In genomic region chr7:34659676-34660075, GRCh38 we compare ENCODE assay signal across 38 cellular contexts. TPM values are rescaled to one million over a fixed set of nuclear protein-coding genes. Genes with fewer than 3 reads are reported as not detected.
"Had no signal": no experiment of that assay in that cellular context is flagged by ENCODE, and none has a peak within 500 bp of the region (broad histone marks: within the 10 kb centered on the region; RNA-seq: fewer than 3 reads in every experiment).

No MANE protein-coding gene starts in this region.

- H3K27ac ChIP-seq: adrenal gland, body of pancreas, esophagus muscularis mucosa, foreskin keratinocyte, gastrocnemius medialis, WERI-Rb-1 had no signal

- H3K27me3 ChIP-seq: adrenal gland, body of pancreas, esophagus muscularis mucosa, foreskin keratinocyte, gastrocnemius medialis had no signal

- H3K4me3 ChIP-seq: adrenal gland, body of pancreas, esophagus muscularis mucosa, gastrocnemius medialis had no signal

- DNase-seq: activated CD4-positive, alpha-beta memory T cell treated with anti-CD3 and anti-CD28 coated beads for 36 hours; activated CD4-positive, alpha-beta T cell treated with anti-CD3 and anti-CD28 coated beads for 36 hours; activated CD4-positive, CD25-positive, alpha-beta regulatory T cell; activated CD4-positive, CD25-positive, alpha-beta regulatory T cell treated with anti-CD3 and anti-CD28 coated beads, Interleukin-2, amount 50 U/mL, for 72 hours; activated CD8-positive, alpha-beta memory T cell treated with anti-CD3 and anti-CD28 coated beads, Interleukin-2, amount 10 ng/mL, durations not matched to agents 7 days and 5 days; activated CD8-positive, alpha-beta memory T cell treated with anti-CD3 and anti-CD28 coated beads, Interleukin-2, amount 50 U/mL, for 4 hours; activated CD8-positive, alpha-beta T cell treated with anti-CD3 and anti-CD28 coated beads, Interleukin-2, amount 10 ng/mL, durations not matched to agents 7 days and 5 days; activated effector memory CD4-positive, alpha-beta T cell treated with anti-CD3 and anti-CD28 coated beads, Interleukin-2, amount 50 U/mL, for 16 hours; activated naive CD4-positive, alpha-beta T cell treated with anti-CD3 and anti-CD28 coated beads for 36 hours; activated naive CD8-positive, alpha-beta T cell treated with anti-CD3 and anti-CD28 coated beads for 36 hours; activated naive CD8-positive, alpha-beta T cell treated with anti-CD3 and anti-CD28 coated beads, Interleukin-2, amount 50 U/mL, for 24 hours; activated T-cell treated with anti-CD3 and anti-CD28 coated beads, Interleukin-2, amount 50 U/mL, for 1 hour; activated T-cell treated with anti-CD3 and anti-CD28 coated beads, Interleukin-2, amount 50 U/mL, for 48 hours; adrenal gland; amygdala; aorta; body of pancreas; caudate nucleus; cortex of kidney; dermis blood vessel endothelial cell; effector CD4-positive, alpha-beta T cell; effector memory CD8-positive, alpha-beta T cell; erythroblast; foreskin keratinocyte; gastrocnemius medialis; glutamatergic neuron; T-helper 1 cell; T-helper 17 cell; T1000; WERI-Rb-1 had no signal

- H3K4me1 ChIP-seq: adrenal gland, body of pancreas, esophagus muscularis mucosa, foreskin keratinocyte, gastrocnemius medialis had no signal

- H3K36me3 Mint-ChIP-seq: activated CD4-positive, alpha-beta memory T cell treated with anti-CD3 and anti-CD28 coated beads for 36 hours; activated CD8-positive, alpha-beta memory T cell treated with anti-CD3 and anti-CD28 coated beads, Interleukin-2, amount 10 ng/mL, durations not matched to agents 7 days and 5 days; activated naive CD4-positive, alpha-beta T cell treated with anti-CD3 and anti-CD28 coated beads, Interleukin-2, amount 50 U/mL, for 24 hours; activated naive CD8-positive, alpha-beta T cell treated with anti-CD3 and anti-CD28 coated beads for 36 hours had no signal

- H3K4me1 Mint-ChIP-seq: activated CD4-positive, alpha-beta T cell treated with anti-CD3 and anti-CD28 coated beads for 36 hours; activated CD4-positive, alpha-beta T cell treated with anti-CD3 and anti-CD28 coated beads, Interleukin-2, amount 10 ng/mL, durations not matched to agents 24 days and 14 days; activated CD8-positive, alpha-beta memory T cell treated with anti-CD3 and anti-CD28 coated beads, Interleukin-2, amount 10 ng/mL, durations not matched to agents 7 days and 5 days; activated naive CD4-positive, alpha-beta T cell treated with anti-CD3 and anti-CD28 coated beads, Interleukin-2, amount 50 U/mL, for 24 hours; activated naive CD8-positive, alpha-beta T cell treated with anti-CD3 and anti-CD28 coated beads for 36 hours; activated naive CD8-positive, alpha-beta T cell treated with anti-CD3 and anti-CD28 coated beads, Interleukin-2, amount 50 U/mL, for 24 hours; T-helper 17 cell had no signal

- H3K4me3 Mint-ChIP-seq: activated CD4-positive, alpha-beta memory T cell treated with anti-CD3 and anti-CD28 coated beads for 36 hours; activated CD4-positive, alpha-beta T cell treated with anti-CD3 and anti-CD28 coated beads for 36 hours; activated CD4-positive, alpha-beta T cell treated with anti-CD3 and anti-CD28 coated beads, Interleukin-2, amount 10 ng/mL, durations not matched to agents 24 days and 14 days; activated CD8-positive, alpha-beta memory T cell treated with anti-CD3 and anti-CD28 coated beads, Interleukin-2, amount 10 ng/mL, durations not matched to agents 7 days and 5 days; activated CD8-positive, alpha-beta T cell treated with anti-CD3 and anti-CD28 coated beads, Interleukin-2, amount 10 ng/mL, durations not matched to agents 7 days and 5 days; activated naive CD4-positive, alpha-beta T cell treated with anti-CD3 and anti-CD28 coated beads for 36 hours; activated naive CD4-positive, alpha-beta T cell treated with anti-CD3 and anti-CD28 coated beads, Interleukin-2, amount 50 U/mL, for 24 hours; activated naive CD8-positive, alpha-beta T cell treated with anti-CD3 and anti-CD28 coated beads for 36 hours; activated naive CD8-positive, alpha-beta T cell treated with anti-CD3 and anti-CD28 coated beads, Interleukin-2, amount 50 U/mL, for 24 hours; activated T-helper 1 cell treated with anti-CD3 and anti-CD28 coated beads, Interleukin-12 subunit alpha, Interleukin-12 subunit beta, Interleukin-2, Interleukin-4 antibody, amounts not matched to agents 30 ng/mL and 10 ng/mL and 1 ng/mL, durations not matched to agents 14 hours and 24 hours and 36 hours; effector memory CD8-positive, alpha-beta T cell; T-helper 17 cell; T-helper 2 cell treated with Interferon-gamma antibody and Interleukin-4, amounts not matched to agents 5 μg/mL and 100 μg/mL, for 36 hours had no signal

- H3K36me3 ChIP-seq: adrenal gland, esophagus muscularis mucosa, gastrocnemius medialis, WERI-Rb-1 had no signal

- H3K9me3 Mint-ChIP-seq: activated CD4-positive, alpha-beta memory T cell treated with anti-CD3 and anti-CD28 coated beads for 36 hours; activated CD4-positive, alpha-beta T cell treated with anti-CD3 and anti-CD28 coated beads, Interleukin-2, amount 10 ng/mL, durations not matched to agents 24 days and 14 days; activated naive CD8-positive, alpha-beta T cell treated with anti-CD3 and anti-CD28 coated beads for 36 hours; activated naive CD8-positive, alpha-beta T cell treated with anti-CD3 and anti-CD28 coated beads, Interleukin-2, amount 50 U/mL, for 24 hours; activated T-helper 1 cell treated with anti-CD3 and anti-CD28 coated beads, Interleukin-12 subunit alpha, Interleukin-12 subunit beta, Interleukin-2, Interleukin-4 antibody, amounts not matched to agents 30 ng/mL and 10 ng/mL and 1 ng/mL, durations not matched to agents 14 hours and 24 hours and 36 hours; activated T-helper 2 cell treated with anti-CD3 and anti-CD28 coated beads, Interferon-gamma antibody, Interleukin-2, Interleukin-4, amounts not matched to agents 10 μg/mL and 5 μg/mL and 100 μg/mL, durations not matched to agents 14 hours and 24 hours and 36 hours; effector memory CD8-positive, alpha-beta T cell; T-helper 2 cell treated with Interferon-gamma antibody and Interleukin-4, amounts not matched to agents 5 μg/mL and 100 μg/mL, for 36 hours had no signal

- ATAC-seq: activated CD4-positive, alpha-beta T cell treated with anti-CD3 and anti-CD28 coated beads for 36 hours; activated CD8-positive, alpha-beta memory T cell treated with anti-CD3 and anti-CD28 coated beads, Interleukin-2, amount 10 ng/mL, durations not matched to agents 7 days and 5 days; activated CD8-positive, alpha-beta T cell treated with anti-CD3 and anti-CD28 coated beads, Interleukin-2, amount 10 ng/mL, durations not matched to agents 7 days and 5 days; activated naive CD8-positive, alpha-beta T cell treated with anti-CD3 and anti-CD28 coated beads, Interleukin-2, amount 50 U/mL, for 24 hours; body of pancreas; effector memory CD8-positive, alpha-beta T cell; foreskin keratinocyte; gastrocnemius medialis; T-helper 17 cell had no signal

- H3K27ac Mint-ChIP-seq: activated CD4-positive, alpha-beta memory T cell treated with anti-CD3 and anti-CD28 coated beads for 36 hours; activated CD4-positive, alpha-beta T cell treated with anti-CD3 and anti-CD28 coated beads for 36 hours; activated CD4-positive, alpha-beta T cell treated with anti-CD3 and anti-CD28 coated beads, Interleukin-2, amount 10 ng/mL, durations not matched to agents 24 days and 14 days; activated CD8-positive, alpha-beta memory T cell treated with anti-CD3 and anti-CD28 coated beads, Interleukin-2, amount 10 ng/mL, durations not matched to agents 7 days and 5 days; activated CD8-positive, alpha-beta T cell treated with anti-CD3 and anti-CD28 coated beads, Interleukin-2, amount 10 ng/mL, durations not matched to agents 7 days and 5 days; activated naive CD4-positive, alpha-beta T cell treated with anti-CD3 and anti-CD28 coated beads for 36 hours; activated naive CD4-positive, alpha-beta T cell treated with anti-CD3 and anti-CD28 coated beads, Interleukin-2, amount 50 U/mL, for 24 hours; activated naive CD8-positive, alpha-beta T cell treated with anti-CD3 and anti-CD28 coated beads for 36 hours; activated naive CD8-positive, alpha-beta T cell treated with anti-CD3 and anti-CD28 coated beads, Interleukin-2, amount 50 U/mL, for 24 hours; activated T-helper 1 cell treated with anti-CD3 and anti-CD28 coated beads, Interleukin-12 subunit alpha, Interleukin-12 subunit beta, Interleukin-2, Interleukin-4 antibody, amounts not matched to agents 30 ng/mL and 10 ng/mL and 1 ng/mL, durations not matched to agents 14 hours and 24 hours and 36 hours; activated T-helper 2 cell treated with anti-CD3 and anti-CD28 coated beads, Interferon-gamma antibody, Interleukin-2, Interleukin-4, amounts not matched to agents 10 μg/mL and 5 μg/mL and 100 μg/mL, durations not matched to agents 14 hours and 24 hours and 36 hours; effector memory CD8-positive, alpha-beta T cell; T-helper 17 cell; T-helper 2 cell treated with Interferon-gamma antibody and Interleukin-4, amounts not matched to agents 5 μg/mL and 100 μg/mL, for 36 hours had no signal

- H3K27me3 Mint-ChIP-seq: activated CD4-positive, alpha-beta T cell treated with anti-CD3 and anti-CD28 coated beads for 36 hours; activated CD4-positive, alpha-beta T cell treated with anti-CD3 and anti-CD28 coated beads, Interleukin-2, amount 10 ng/mL, durations not matched to agents 24 days and 14 days; activated CD8-positive, alpha-beta memory T cell treated with anti-CD3 and anti-CD28 coated beads, Interleukin-2, amount 10 ng/mL, durations not matched to agents 7 days and 5 days; activated naive CD4-positive, alpha-beta T cell treated with anti-CD3 and anti-CD28 coated beads, Interleukin-2, amount 50 U/mL, for 24 hours; activated naive CD8-positive, alpha-beta T cell treated with anti-CD3 and anti-CD28 coated beads for 36 hours; activated naive CD8-positive, alpha-beta T cell treated with anti-CD3 and anti-CD28 coated beads, Interleukin-2, amount 50 U/mL, for 24 hours had no signal

- H3K9me3 ChIP-seq: adrenal gland, body of pancreas, esophagus muscularis mucosa, gastrocnemius medialis had no signal

RNA-seq across cellular contexts. Expression of gene NPSR1, which starts 1.7 kb away (rescaled TPM):
- total RNA-seq: activated CD4-positive, alpha-beta memory T cell treated with anti-CD3 and anti-CD28 coated beads for 36 hours; activated CD4-positive, alpha-beta T cell treated with anti-CD3 and anti-CD28 coated beads for 36 hours; activated CD4-positive, alpha-beta T cell treated with anti-CD3 and anti-CD28 coated beads, Interleukin-2, amount 10 ng/mL, durations not matched to agents 24 days and 14 days; activated CD8-positive, alpha-beta memory T cell treated with anti-CD3 and anti-CD28 coated beads for 36 hours; activated CD8-positive, alpha-beta memory T cell treated with anti-CD3 and anti-CD28 coated beads, Interleukin-2, amount 10 ng/mL, durations not matched to agents 7 days and 5 days; activated CD8-positive, alpha-beta T cell treated with anti-CD3 and anti-CD28 coated beads, Interleukin-2, amount 10 ng/mL, durations not matched to agents 7 days and 5 days; activated naive CD4-positive, alpha-beta T cell treated with anti-CD3 and anti-CD28 coated beads for 36 hours; activated naive CD8-positive, alpha-beta T cell treated with anti-CD3 and anti-CD28 coated beads for 36 hours; activated T-helper 1 cell treated with anti-CD3 and anti-CD28 coated beads, Interleukin-12 subunit alpha, Interleukin-12 subunit beta, Interleukin-2, Interleukin-4 antibody, amounts not matched to agents 30 ng/mL and 10 ng/mL and 1 ng/mL, durations not matched to agents 14 hours and 24 hours and 36 hours; activated T-helper 2 cell treated with anti-CD3 and anti-CD28 coated beads, Interferon-gamma antibody, Interleukin-2, Interleukin-4, amounts not matched to agents 10 μg/mL and 5 μg/mL and 100 μg/mL, durations not matched to agents 14 hours and 24 hours and 36 hours; adrenal gland; aorta; body of pancreas; chondrocyte; dermis blood vessel endothelial cell; esophagus muscularis mucosa; foreskin keratinocyte; gastrocnemius medialis; T-helper 17 cell had no signal
- polyA plus RNA-seq: adrenal gland, aorta, foreskin keratinocyte had no signal
